8 cellular contexts compared by ENCODE assay signal in the genomic region with DNA sequence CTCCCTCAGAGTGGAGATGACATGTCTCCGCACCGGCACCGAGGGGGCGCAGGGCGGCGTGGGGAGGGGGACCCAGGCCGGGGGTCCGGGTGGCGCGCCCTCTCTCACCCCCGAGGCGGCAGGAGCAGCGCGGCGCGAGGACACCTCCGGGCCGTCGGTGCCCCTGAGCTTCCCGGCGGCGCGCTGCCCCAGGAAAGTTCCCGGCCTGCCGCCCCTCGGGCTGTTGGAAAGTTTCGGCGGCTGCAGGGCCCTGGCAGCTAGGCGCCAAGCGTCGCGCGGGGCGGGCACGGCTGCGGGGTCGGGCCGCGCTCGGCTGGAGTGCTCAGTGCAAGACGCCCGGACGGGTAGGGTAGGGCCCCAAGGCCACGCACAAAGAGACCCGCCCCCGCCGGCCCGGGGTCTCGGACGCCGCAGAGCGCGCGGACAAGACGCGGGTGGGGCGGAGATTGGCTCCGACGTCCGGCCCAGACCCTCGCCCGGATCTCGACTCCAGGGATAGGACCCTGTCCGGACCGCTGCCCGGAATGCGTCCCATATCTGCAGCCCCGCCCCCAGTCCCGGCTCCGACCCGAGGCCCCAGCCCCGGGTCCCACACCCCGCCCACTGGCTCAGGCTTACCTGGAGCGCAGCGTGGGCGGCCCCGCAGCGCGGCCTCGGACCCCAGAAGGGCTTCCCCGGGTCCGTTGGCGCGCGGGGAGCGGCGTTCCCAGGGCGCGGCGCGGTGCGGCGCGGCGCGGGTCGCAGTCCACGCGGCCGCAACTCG. TPM values are rescaled to one million over a fixed set of nuclear protein-coding genes. Genes with fewer than 3 reads are reported as not detected.
A peak's percentile ranks its signal among the peaks of the same experiment; 100 is the strongest.
DNase-seq lines count a peak whose midpoint lies in the region; ATAC-seq and TF ChIP-seq lines count a peak whose summit lies in the region.

No MANE protein-coding gene starts in this region.

- 1 to 2% methylated on average over 83 to 101 of the region's 101 CpGs for WGBS in aorta, 2 donors

- no peak overlapping the region for H3K27ac ChIP-seq in Panc1 (ENCODE audit: low read length)
- H3K27ac ChIP-seq in aorta (ENCODE audit: low read depth in 1 of 2, low read length in 2 of 2): no peak overlapping the region

- BruUV-seq in Panc1 (replicated peaks; lab: Mats Ljungman, UMichigan): no TSS peak

- CTCF ChIA-PET in Panc1 (lab: Charles Lee): no interaction called here

- peak; percentile 51 for DNase-seq in DMS 273 (lab: John Stamatoyannopoulos, UW; ENCODE audit: unreplicated experiment)
- DNase-seq in DMS 273 treated with DMSO at 0.1 percent for 48 hours (lab: John Stamatoyannopoulos, UW): no peak
- no peak for DNase-seq in Panc1 (ENCODE audit: low read depth, low spot score)
- DNase-seq in ecto neural progenitor cell (ENCODE audit: low spot score): peak; percentile 73
- peak in 1 of 2 donors; percentile 65 for DNase-seq in aorta

- H3K9me3 ChIP-seq in Panc1 (ENCODE audit: control insufficient read depth, insufficient read depth, low read depth, low read length) (no peaks in the 10 kb centered on the region), mucosa of stomach (ENCODE audit: control insufficient read depth, low read length) (no peaks in the 10 kb centered on the region), aorta (ENCODE audit: control insufficient read depth, low read length) (no peaks in the 10 kb centered on the region)

- intact Hi-C loops in Panc1 (cut with micrococcal nuclease; ENCODE audit: unreplicated experiment): no loop called here
- intact Hi-C loops in aorta (cut with DNase I): no loop called here

- H3K4me3 ChIP-seq in Panc1 (ENCODE audit: low read depth in 2 of 2, low read length in 2 of 2) (peak overlapping the region; percentile 58 to 64), mucosa of stomach (ENCODE audit: low read length) (peak overlapping the region; percentile 14), aorta (ENCODE audit: low read length in 2 of 2) (peak overlapping the region; percentile 65 to 72)

- H3K4me1 ChIP-seq in Panc1 (ENCODE audit: control insufficient read depth, insufficient read depth, low read length) (no peaks in the 10 kb centered on the region), mucosa of stomach (ENCODE audit: control insufficient read depth, insufficient read depth, low read length) (peaks cover 26% of the 10 kb centered on the region), aorta (ENCODE audit: control insufficient read depth in 1 of 2, insufficient read depth in 2 of 2, low read length in 2 of 2) (no peaks in the 10 kb centered on the region)

- H3K9ac ChIP-seq in mucosa of stomach (ENCODE audit: low read length): peak overlapping the region; percentile 28

- H3K36me3 ChIP-seq in Panc1 (ENCODE audit: control insufficient read depth, insufficient read depth, low read length): no peaks in the 10 kb centered on the region; the same call in 1 of the 2 replicates
- H3K36me3 ChIP-seq in mucosa of stomach (ENCODE audit: control insufficient read depth, insufficient read depth, low read length): no peaks in the 10 kb centered on the region
- no peaks in the 10 kb centered on the region for H3K36me3 ChIP-seq in aorta (ENCODE audit: control insufficient read depth in 1 of 2, insufficient read depth in 2 of 2, low read length in 1 of 2)

- H3K27me3 ChIP-seq in Panc1 (ENCODE audit: control insufficient read depth, insufficient read depth, low read length) (no peaks in the 10 kb centered on the region), mucosa of stomach (ENCODE audit: control insufficient read depth, insufficient read depth, low read length) (peaks cover 15% of the 10 kb centered on the region), aorta (ENCODE audit: control insufficient read depth in 1 of 2, insufficient read depth in 2 of 2, low read length in 1 of 2) (no peaks in the 10 kb centered on the region)

- in situ Hi-C loops in Panc1 (cut with HindIII; ENCODE audit: low pct_unique_long_range_greater_than_20kb, low sequenced_read_pairs): no loop called here

- POLR2A ChIA-PET in Panc1 (lab: Charles Lee): no interaction called here

- TF ChIP-seq CTCF in Panc1 (IDR thresholded peaks at IDR 0.05): no peak

- ATAC-seq in Panc1 (peak; percentile 39), aorta (ENCODE audit: low FRiP score) (no peak), HG03097 (IDR thresholded peaks at IDR 0.05; ENCODE audit: low FRiP score, unreplicated experiment) (no peak), HG03196 (IDR thresholded peaks at IDR 0.05; ENCODE audit: unreplicated experiment) (no peak)

RNA-seq across cellular contexts. Expression of a gene that starts 0.5 kb away (rescaled TPM):
- total RNA-seq in Panc1 (2021; ENCODE audit: unreplicated experiment) (8.2 TPM), aorta (10 to 100 TPM; 59.7 to 64.4 TPM)
- 11.1 TPM for polyA plus RNA-seq in Panc1 (2012; ENCODE audit: insufficient read length)
- polyA plus RNA-seq in aorta: 100 to 1,000 TPM in 1 of 2 donors, 10 to 100 TPM in 1; 15.4 to 102 TPM

RNA-seq across cellular contexts. Expression of a gene that starts 4.8 kb away (rescaled TPM):
- total RNA-seq in Panc1 (2021; ENCODE audit: unreplicated experiment) (32.2 TPM), aorta (10 to 100 TPM; 35.2 to 45.3 TPM)
- polyA plus RNA-seq in Panc1 (2012; ENCODE audit: insufficient read length): 38.0 TPM
- 10 to 100 TPM; 24.8 to 38.0 TPM for polyA plus RNA-seq in aorta

Comparison
In these comparisons a context has a peak if more than half of its experiments do, and no peak if none do; other contexts are left out.
1. DNase-seq: peak in DMS 273 (single experiment) and ecto neural progenitor cell (single experiment); none in DMS 273 treated with DMSO at 0.1 percent for 48 hours (single experiment) and Panc1 (single experiment).
2. H3K4me3 ChIP-seq: peak in every context shown above with its lines; median percentile 68 in aorta; 61 in Panc1; 14 in mucosa of stomach.